Comparison of ENCODE assay signal across 8 cellular contexts in the genomic region with DNA sequence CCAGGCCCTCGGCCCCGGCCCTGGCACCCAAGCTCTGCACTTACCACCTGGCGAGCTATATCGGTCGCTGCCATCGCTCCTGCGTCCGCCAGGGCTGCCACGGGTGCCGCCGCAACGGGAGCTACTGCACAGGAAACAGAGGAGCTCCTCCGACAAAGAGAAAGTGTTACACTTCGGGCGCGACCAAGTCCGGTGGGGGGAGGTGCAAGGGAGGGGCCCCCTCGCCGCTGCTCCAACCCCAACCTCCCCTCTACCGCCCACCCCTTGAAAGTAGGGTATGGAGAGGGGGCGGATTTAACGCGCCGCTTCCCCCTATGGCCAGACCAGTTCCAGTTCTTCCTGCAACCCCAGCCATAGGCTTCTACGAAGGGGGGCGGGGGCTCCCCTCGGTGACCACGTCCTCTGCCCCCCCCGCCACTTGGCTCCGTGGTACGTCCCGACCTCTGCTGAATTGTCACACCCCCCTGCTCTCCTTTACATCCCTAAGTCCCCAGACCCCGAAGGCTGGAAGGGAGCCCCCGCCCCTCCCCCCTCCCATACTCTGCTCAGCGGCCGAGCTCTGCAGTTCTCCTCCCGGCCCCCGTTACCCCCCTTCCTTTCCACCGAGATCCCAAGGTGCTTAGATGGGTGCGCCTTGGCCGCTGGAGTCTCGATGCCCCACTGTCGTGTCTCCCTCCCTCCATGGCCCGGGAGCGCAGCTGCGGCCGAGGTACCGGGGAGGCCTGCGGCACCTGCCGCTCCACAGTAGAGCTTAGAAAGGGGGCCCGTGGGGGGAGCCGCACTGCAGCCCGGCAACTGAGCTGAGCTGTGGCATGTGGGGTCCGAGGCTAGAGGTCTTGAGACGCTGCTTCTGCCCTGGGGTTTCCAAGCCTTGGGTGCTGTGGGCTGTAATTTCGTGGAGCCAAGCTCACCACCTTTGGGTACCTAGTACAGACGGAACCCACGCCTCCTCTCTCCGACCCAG.
DNase-seq lines count a peak whose midpoint lies in the region; ATAC-seq and TF ChIP-seq lines count a peak whose summit lies in the region.

Gene SEPTIN6, minus strand, starts transcription at position 137 of the 964 bp plus-strand sequence. Its CDS starts 63 bp downstream, at position 74.

- peak within 1 kb of the TSS; percentile 94 for H3K27ac Mint-ChIP-seq in central memory CD8-positive, alpha-beta T cell (ENCODE audit: low read depth)

- H3K9me3 Mint-ChIP-seq in central memory CD8-positive, alpha-beta T cell, result no peaks in the 10 kb centered on the region

- H3K27ac ChIP-seq in layer of hippocampus (ENCODE audit: low read depth, low read length), result peak within 1 kb of the TSS; percentile 73

- peaks cover 27% of the 10 kb centered on the region for H3K36me3 Mint-ChIP-seq in central memory CD8-positive, alpha-beta T cell (ENCODE audit: insufficient read depth)

- DNase-seq in 8988T (peak; percentile 53), NCI-H2196 treated with DMSO at 0.1 percent for 48 hours (lab: John Stamatoyannopoulos, UW; ENCODE audit: unreplicated experiment) (peak; percentile 3)
- DNase-seq in central memory CD8-positive, alpha-beta T cell (ENCODE audit: low spot score in 2 of 2), result peak; percentile 58 to 80
- peak; percentile 79 to 81 for DNase-seq in stimulated activated CD4-positive, alpha-beta T cell treated with anti-CD3 and anti-CD28 coated beads, Interleukin-2, amount 100 ng/mL, for 24 hours

- peak; percentile 97 for TF ChIP-seq POLR2A in GM18505 (IDR thresholded peaks at IDR 0.05; ENCODE audit: borderline replicate concordance, extremely low read depth, insufficient read depth, insufficient read length)

- ATAC-seq in GM18505 (IDR thresholded peaks at IDR 0.05; ENCODE audit: unreplicated experiment), result peak; percentile 63
- ATAC-seq in HG02973 (IDR thresholded peaks at IDR 0.05; ENCODE audit: unreplicated experiment), result peak; percentile 52
- peak; percentile 56 to 64 for ATAC-seq in activated CD4-positive, CD25-positive, alpha-beta regulatory T cell treated with anti-CD3 and anti-CD28 coated beads, Interleukin-2, amount 50 U/mL, for 24 hours
- ATAC-seq in central memory CD8-positive, alpha-beta T cell (replicated peaks; ENCODE audit: extremely low read depth, poor library complexity, severe bottlenecking), result peak; percentile 74

- peak within 1 kb of the TSS; percentile 97 for H3K4me3 Mint-ChIP-seq in central memory CD8-positive, alpha-beta T cell

- H3K27me3 Mint-ChIP-seq in central memory CD8-positive, alpha-beta T cell, result no peaks in the 10 kb centered on the region

- H3K4me1 Mint-ChIP-seq in central memory CD8-positive, alpha-beta T cell, result peaks cover 14% of the 10 kb centered on the region

- no peaks in the 10 kb centered on the region for H3K27me3 ChIP-seq in layer of hippocampus (ENCODE audit: control insufficient read depth, insufficient read depth, low read length)

Comparison
In these comparisons a context has a peak if more than half of its experiments do, and no peak if none do; other contexts are left out.
1. Peak in every context shown above with its lines: DNase-seq, ATAC-seq and H3K27ac ChIP-seq.
2. DNase-seq: peak in every context shown above with its lines; median percentile 80 in stimulated activated CD4-positive, alpha-beta T cell treated with anti-CD3 and anti-CD28 coated beads, Interleukin-2, amount 100 ng/mL, for 24 hours; 69 in central memory CD8-positive, alpha-beta T cell; 53 in 8988T; 3 in NCI-H2196 treated with DMSO at 0.1 percent for 48 hours.